ENCODE assay signal across 20 cellular contexts in genomic region chr15:48778338-48778730, GRCh38.
"Had no signal": no experiment of that assay in that cellular context is flagged by ENCODE, and none has a peak within 500 bp of the region (broad histone marks: within the 10 kb centered on the region; RNA-seq: fewer than 3 reads in every experiment).

No MANE protein-coding gene starts in this region.

- H3K4me1 ChIP-seq: adrenal gland, upper lobe of right lung had no signal

- ATAC-seq: activated CD4-positive, alpha-beta T cell treated with anti-CD3 and anti-CD28 coated beads for 36 hours; activated naive CD4-positive, alpha-beta T cell treated with anti-CD3 and anti-CD28 coated beads, Interleukin-2, amount 50 U/mL, for 72 hours; activated T-helper 17 cell treated with anti-CD3 and anti-CD28 coated beads, Interleukin-2, amount 50 U/mL, for 72 hours; naive thymus-derived CD8-positive, alpha-beta T cell; stimulated activated naive CD8-positive, alpha-beta T cell treated with anti-CD3 and anti-CD28 coated beads, Interleukin-15, Interleukin-2, amounts not matched to agents 100 U/mL and 50 U/mL, for 24 hours; upper lobe of right lung had no signal

- H3K9me3 ChIP-seq: adrenal gland, esophagus squamous epithelium, thyroid gland, upper lobe of right lung had no signal

- H3K36me3 ChIP-seq: adrenal gland, thyroid gland had no signal

- DNase-seq: activated B cell treated with CpG ODN at 0.5 μM for 24 hours; activated CD4-positive, alpha-beta T cell treated with anti-CD3 and anti-CD28 coated beads for 36 hours; activated CD4-positive, alpha-beta T cell treated with anti-CD3 and anti-CD28 coated beads, Interleukin-2, amount 50 U/mL, for 4 hours; activated CD8-positive, alpha-beta memory T cell treated with anti-CD3 and anti-CD28 coated beads for 24 hours; activated CD8-positive, alpha-beta memory T cell treated with anti-CD3 and anti-CD28 coated beads, Interleukin-2, amount 50 U/mL, for 4 hours; activated T-cell treated with anti-CD3 and anti-CD28 coated beads, Interleukin-2, amount 50 U/mL, for 24 hours; adrenal gland; endodermal cell; esophagus squamous epithelium; naive thymus-derived CD8-positive, alpha-beta T cell; retina; stimulated activated CD4-positive, alpha-beta T cell treated with anti-CD3 and anti-CD28 coated beads, Interleukin-4, amount 100 ng/mL, for 4 hours; stimulated activated naive CD8-positive, alpha-beta T cell treated with anti-CD3 and anti-CD28 coated beads, Interleukin-15, Interleukin-2, amounts not matched to agents 100 U/mL and 50 U/mL, for 24 hours; T-helper 1 cell; thyroid gland; upper lobe of right lung had no signal

- H3K4me3 ChIP-seq: adrenal gland, coronary artery, esophagus squamous epithelium, lung, thyroid gland, upper lobe of right lung had no signal

- H3K27me3 ChIP-seq: adrenal gland, esophagus squamous epithelium, thyroid gland, upper lobe of right lung had no signal

- H3K27ac ChIP-seq: adrenal gland, esophagus squamous epithelium, thyroid gland, upper lobe of right lung had no signal
